1 cellular context compared by ENCODE assay signal in genomic region chr22:39276461-39277134, GRCh38.
TF ChIP-seq lines count a peak whose summit lies in the region.

No MANE protein-coding gene starts in this region.

TF ChIP-seq in H1, 55 proteins besides CTCF, POLR2A, EP300 and RAD21:
- TF ChIP-seq TCF12 (IDR thresholded peaks at IDR 0.05; ENCODE audit: low read depth, low read length): no peak
